9 cellular contexts compared by ENCODE assay signal in the genomic region with DNA sequence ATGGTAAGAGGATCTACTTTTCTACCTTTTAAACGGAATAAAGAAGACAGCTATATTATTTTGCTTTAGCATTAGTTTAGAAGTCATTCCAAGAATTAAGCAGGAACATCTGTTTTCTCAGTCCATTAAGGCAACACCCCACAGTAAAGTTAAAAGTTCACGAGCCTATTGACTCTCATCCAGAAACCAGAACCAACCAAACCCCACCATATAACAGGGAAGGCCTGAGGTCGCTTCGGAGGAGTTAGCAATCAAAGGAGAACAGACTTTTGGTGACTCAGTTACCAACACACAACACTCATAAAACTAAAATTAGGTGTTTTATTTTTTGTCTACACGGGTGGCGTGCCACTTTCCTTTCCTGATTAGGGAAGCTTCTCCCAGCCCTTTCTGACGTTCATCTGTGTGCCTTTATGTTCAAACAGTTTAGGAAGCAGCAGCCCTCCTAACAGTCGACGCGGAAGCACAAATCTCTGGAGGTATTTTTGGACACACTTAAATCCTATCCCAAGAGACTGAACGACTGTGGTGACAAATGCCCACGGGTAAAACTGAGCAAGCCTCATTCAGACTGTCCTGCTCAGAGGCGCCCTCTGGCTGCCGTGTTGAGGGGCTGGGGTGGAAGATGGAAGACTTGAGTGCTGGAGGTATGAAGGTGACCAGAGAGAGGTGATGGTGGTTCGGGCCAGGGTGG. TPM values are rescaled to one million over a fixed set of nuclear protein-coding genes. Genes with fewer than 3 reads are reported as not detected.
DNase-seq lines count a peak whose midpoint lies in the region; ATAC-seq, FAIRE-seq and TF ChIP-seq lines count a peak whose summit lies in the region.
"Had no signal": no experiment of that assay in that cellular context is flagged by ENCODE, and none has a peak within 500 bp of the region (broad histone marks: within the 10 kb centered on the region; RNA-seq: fewer than 3 reads in every experiment).

No MANE protein-coding gene starts in this region.

- no peaks in the 10 kb centered on the region for H3K27me3 ChIP-seq in BE2C
- peaks cover 22% of the 10 kb centered on the region for H3K27me3 ChIP-seq in foreskin keratinocyte
- no peaks in the 10 kb centered on the region for H3K27me3 ChIP-seq in pancreas
- H3K27me3 ChIP-seq in upper lobe of right lung = no peaks in the 10 kb centered on the region

- DNase-seq in BE2C (peak; percentile 60), HFF-Myc (ENCODE audit: extremely low read depth, low read depth) (no peak), RPMI7951 (ENCODE audit: low read depth) (peak; percentile 59), foreskin keratinocyte (peak in 1 of 2 donors; percentile 38), pancreas (peak; percentile 43 to 89 (median 70)), upper lobe of right lung (peak; percentile 88), DMS79 treated with DMSO at 0.1 percent for 48 hours (lab: John Stamatoyannopoulos, UW) (no peak)
- DNase-seq in activated T-helper 9 cell treated with anti-CD3 and anti-CD28 coated beads, Interleukin-2, amount 50 U/mL, for 16 hours (ENCODE audit: low read depth) = peak; percentile 58

- H3K9me3 ChIP-seq in BE2C (no peaks in the 10 kb centered on the region), pancreas (no peaks in the 10 kb centered on the region), upper lobe of right lung (no peaks in the 10 kb centered on the region)

- TF ChIP-seq CTCF in BE2C (IDR thresholded peaks at IDR 0.05; ENCODE audit: low read depth, low read length) = peak; percentile 81
- TF ChIP-seq CTCF in HFF-Myc (IDR thresholded peaks at IDR 0.05; ENCODE audit: low read depth, low read length, missing control alignments) = peak; percentile 94
- TF ChIP-seq CTCF in foreskin keratinocyte (conservative IDR thresholded peaks at IDR 0.05) = peak; percentile 83
- peak; percentile 61 to 76 (median 69) for TF ChIP-seq CTCF in pancreas (IDR thresholded peaks at IDR 0.05)
- peak; percentile 81 for TF ChIP-seq CTCF in upper lobe of right lung (IDR thresholded peaks at IDR 0.05)

- H3K4me3 ChIP-seq in BE2C (ENCODE audit: low read depth, low read length) = no peak overlapping the region
- no peak overlapping the region for H3K4me3 ChIP-seq in HFF-Myc (replicated peaks; ENCODE audit: low read depth, low read length)
- H3K4me3 ChIP-seq in pancreas = no peak overlapping the region
- H3K4me3 ChIP-seq in upper lobe of right lung = no peak overlapping the region

- ATAC-seq in foreskin keratinocyte = peak; percentile 62
- peak; percentile 60 to 95 (median 88) for ATAC-seq in pancreas
- peak; percentile 92 for ATAC-seq in upper lobe of right lung

- no peak for FAIRE-seq in pancreas (lab: Jason Lieb, UNC)

- H3K4me1 ChIP-seq in BE2C (no peaks in the 10 kb centered on the region), foreskin keratinocyte (no peaks in the 10 kb centered on the region), pancreas (no peaks in the 10 kb centered on the region), upper lobe of right lung (peaks cover 7% of the 10 kb centered on the region)

- no peak overlapping the region for H3K27ac ChIP-seq in foreskin keratinocyte
- H3K27ac ChIP-seq in pancreas = no peak overlapping the region
- no peak overlapping the region for H3K27ac ChIP-seq in upper lobe of right lung

- 33 to 41% methylated on average over 15 of the region's 15 CpGs for WGBS in pancreas, 2 donors

- intact Hi-C loops in pancreas (cut with DNase I) = loop anchor here in 1 of 3 donors (5.0 kb wide), 1 partner anchor 273 kb away; a partner anchor contains a TSS
- intact Hi-C loops in upper lobe of right lung (cut with DNase I) = no loop called here

- H3K36me3 ChIP-seq in BE2C (no peaks in the 10 kb centered on the region), pancreas (no peaks in the 10 kb centered on the region), upper lobe of right lung (no peaks in the 10 kb centered on the region)

RNA-seq across cellular contexts. Expression of a gene that starts 8.6 kb away (rescaled TPM):
- polyA plus RNA-seq in BE2C (2012; ENCODE audit: insufficient read depth, insufficient read length, low read depth) = not detected
- not detected in 2 replicates for total RNA-seq in RPMI7951 (2014; rRNA removed; shearing (Covaris generic))
- total RNA-seq in foreskin keratinocyte (not detected in 2 replicates), pancreas (not detected), upper lobe of right lung (not detected)
- polyA plus RNA-seq in foreskin keratinocyte (not detected in 2 replicates), pancreas (not detected)
- total RNA-seq: urinary bladder had no signal
- polyA plus RNA-seq: urinary bladder had no signal

RNA-seq across cellular contexts. Expression of a gene that starts 9.0 kb away (rescaled TPM):
- 1.2 TPM for polyA plus RNA-seq in BE2C (2012; ENCODE audit: insufficient read depth, insufficient read length, low read depth)
- total RNA-seq in RPMI7951 (2014; rRNA removed; shearing (Covaris generic)) = 0.10 and 0.12 TPM in 2 replicates
- total RNA-seq in foreskin keratinocyte = 0.07 and 0.10 TPM in 2 replicates
- 0.03 and 0.06 TPM in 2 replicates for polyA plus RNA-seq in foreskin keratinocyte
- 1 to 10 TPM in 2 of 6 donors, under 1 TPM in 4; 0.54 to 1.6 (median 0.75) TPM for total RNA-seq in pancreas
- 1 to 10 TPM in 1 of 2 donors, under 1 TPM in 1; 0.61 to 2.4 TPM for polyA plus RNA-seq in pancreas
- 0.87 TPM for total RNA-seq in upper lobe of right lung

RNA-seq across cellular contexts. Expression of a gene that starts 55.8 kb away (rescaled TPM):
- polyA plus RNA-seq in BE2C (2012; ENCODE audit: insufficient read depth, insufficient read length, low read depth) = not detected
- total RNA-seq in RPMI7951 (2014; rRNA removed; shearing (Covaris generic)) = not detected in 2 replicates
- total RNA-seq in foreskin keratinocyte = 0.04 and 0.07 TPM in 2 replicates
- 0.06 TPM in 1 of 2 replicates, not detected in the other for polyA plus RNA-seq in foreskin keratinocyte
- not detected for total RNA-seq in pancreas
- not detected for polyA plus RNA-seq in pancreas
- not detected for total RNA-seq in upper lobe of right lung

Comparison
In these comparisons a context has a peak if more than half of its experiments do, and no peak if none do; other contexts are left out.
1. DNase-seq: peak in BE2C (single experiment), RPMI7951 (single experiment), activated T-helper 9 cell treated with anti-CD3 and anti-CD28 coated beads, Interleukin-2, amount 50 U/mL, for 16 hours (single experiment), pancreas (6 of 6) and upper lobe of right lung (single experiment); none in HFF-Myc (single experiment) and DMS79 treated with DMSO at 0.1 percent for 48 hours (single experiment).
2. Peak in every context shown above with its lines, with median percentiles within 50 percentile points of each other: CTCF ChIP-seq and ATAC-seq.